1 cellular context compared by ENCODE assay signal in the genomic region with DNA sequence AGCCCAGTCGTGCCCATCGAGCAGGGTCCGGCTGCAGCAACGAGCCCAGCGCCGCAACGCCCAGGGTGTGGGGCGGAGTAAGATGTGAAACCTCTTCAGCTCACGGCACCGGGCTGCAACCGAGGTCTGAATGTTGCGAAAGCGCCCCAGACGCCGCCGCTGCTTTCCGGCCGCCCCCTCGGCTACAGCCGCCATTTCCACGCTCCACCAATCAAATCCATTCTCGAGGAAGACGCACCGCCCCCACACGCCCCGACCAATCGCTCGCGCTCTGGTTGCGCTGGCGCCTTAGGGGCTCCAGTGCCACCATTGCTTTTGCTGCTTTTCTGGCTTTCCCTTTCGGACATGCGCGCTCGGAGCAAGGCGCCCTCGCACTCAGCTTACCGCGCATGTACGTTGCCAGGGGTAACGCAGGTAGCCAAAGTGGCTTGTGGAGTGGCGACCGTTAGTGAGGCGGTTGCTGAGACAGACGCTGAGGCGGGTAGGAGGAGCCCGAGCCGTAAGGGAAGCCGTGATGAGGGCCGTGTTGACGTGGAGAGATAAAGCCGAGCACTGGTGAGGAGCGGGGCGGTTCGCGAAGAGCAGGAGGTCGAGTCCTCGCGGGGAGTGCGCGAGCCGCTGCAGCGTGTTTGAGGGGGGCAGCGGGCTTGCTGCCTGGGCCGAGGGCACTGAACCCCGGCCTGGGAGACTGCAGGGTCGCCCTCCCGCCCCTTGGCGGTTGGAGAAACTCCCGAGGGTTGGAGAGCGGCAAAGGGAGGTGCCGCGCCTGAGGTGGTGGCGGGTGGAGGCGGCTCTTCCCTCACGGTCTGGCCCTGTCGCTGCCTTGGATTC.
TF ChIP-seq lines count a peak whose summit lies in the region.

A gene with protein sequence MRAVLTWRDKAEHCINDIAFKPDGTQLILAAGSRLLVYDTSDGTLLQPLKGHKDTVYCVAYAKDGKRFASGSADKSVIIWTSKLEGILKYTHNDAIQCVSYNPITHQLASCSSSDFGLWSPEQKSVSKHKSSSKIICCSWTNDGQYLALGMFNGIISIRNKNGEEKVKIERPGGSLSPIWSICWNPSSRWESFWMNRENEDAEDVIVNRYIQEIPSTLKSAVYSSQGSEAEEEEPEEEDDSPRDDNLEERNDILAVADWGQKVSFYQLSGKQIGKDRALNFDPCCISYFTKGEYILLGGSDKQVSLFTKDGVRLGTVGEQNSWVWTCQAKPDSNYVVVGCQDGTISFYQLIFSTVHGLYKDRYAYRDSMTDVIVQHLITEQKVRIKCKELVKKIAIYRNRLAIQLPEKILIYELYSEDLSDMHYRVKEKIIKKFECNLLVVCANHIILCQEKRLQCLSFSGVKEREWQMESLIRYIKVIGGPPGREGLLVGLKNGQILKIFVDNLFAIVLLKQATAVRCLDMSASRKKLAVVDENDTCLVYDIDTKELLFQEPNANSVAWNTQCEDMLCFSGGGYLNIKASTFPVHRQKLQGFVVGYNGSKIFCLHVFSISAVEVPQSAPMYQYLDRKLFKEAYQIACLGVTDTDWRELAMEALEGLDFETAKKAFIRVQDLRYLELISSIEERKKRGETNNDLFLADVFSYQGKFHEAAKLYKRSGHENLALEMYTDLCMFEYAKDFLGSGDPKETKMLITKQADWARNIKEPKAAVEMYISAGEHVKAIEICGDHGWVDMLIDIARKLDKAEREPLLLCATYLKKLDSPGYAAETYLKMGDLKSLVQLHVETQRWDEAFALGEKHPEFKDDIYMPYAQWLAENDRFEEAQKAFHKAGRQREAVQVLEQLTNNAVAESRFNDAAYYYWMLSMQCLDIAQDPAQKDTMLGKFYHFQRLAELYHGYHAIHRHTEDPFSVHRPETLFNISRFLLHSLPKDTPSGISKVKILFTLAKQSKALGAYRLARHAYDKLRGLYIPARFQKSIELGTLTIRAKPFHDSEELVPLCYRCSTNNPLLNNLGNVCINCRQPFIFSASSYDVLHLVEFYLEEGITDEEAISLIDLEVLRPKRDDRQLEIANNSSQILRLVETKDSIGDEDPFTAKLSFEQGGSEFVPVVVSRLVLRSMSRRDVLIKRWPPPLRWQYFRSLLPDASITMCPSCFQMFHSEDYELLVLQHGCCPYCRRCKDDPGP (plus strand): TSS at position 408 of the 831 bp plus-strand sequence. CDS start 107 bp downstream, at position 515.
MBD4 (minus strand) TSS at position 132 of the 831 bp plus-strand sequence; CDS start at position 17, 115 bp downstream.

TF ChIP-seq in HEK293, 187 proteins besides CTCF, POLR2A, EP300 and RAD21 (continued from another document):
- TF ChIP-seq ZNF280C (tag by site-specific recombination; IDR thresholded peaks at IDR 0.05): no peak
- TF ChIP-seq ZNF501 (tag by site-specific recombination; IDR thresholded peaks at IDR 0.05): peak; percentile 89
